In the genomic region with DNA sequence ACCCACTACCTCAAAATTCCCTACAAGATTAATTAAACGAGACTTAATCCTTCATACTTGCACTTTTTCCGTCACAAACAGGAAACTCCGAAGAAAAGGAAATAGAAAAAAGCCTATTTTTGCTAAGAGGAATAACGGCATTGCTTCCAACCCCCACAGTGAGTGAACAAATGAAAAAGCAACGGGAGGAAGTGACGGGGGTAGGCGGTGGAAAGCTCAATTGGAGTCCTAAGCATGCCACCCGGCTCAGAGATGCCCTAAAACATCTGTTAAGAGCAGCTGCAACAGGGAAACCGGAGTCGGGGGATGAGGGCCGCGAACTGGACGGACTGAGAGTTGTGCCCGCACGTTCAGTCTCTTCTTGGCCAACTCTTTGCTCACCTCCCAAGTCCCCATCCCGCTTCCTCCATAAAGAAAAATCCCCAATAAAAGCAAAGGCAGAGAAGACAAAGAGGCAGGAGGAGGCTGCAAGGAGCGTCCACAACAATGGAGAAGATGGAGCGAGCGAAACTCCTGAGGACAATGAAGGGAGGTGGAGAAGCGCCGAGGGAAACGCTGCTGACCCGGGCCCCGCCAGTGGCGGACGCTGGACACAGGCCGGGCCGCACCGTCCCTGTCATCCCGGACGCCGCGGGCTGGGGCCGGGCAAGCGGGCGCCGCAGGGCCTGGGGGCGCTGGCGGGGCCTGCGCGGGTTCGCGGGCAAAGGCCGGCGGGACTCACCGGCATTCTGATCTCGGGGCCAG, we compare ENCODE assay signal across 8 cellular contexts. TPM values are rescaled to one million over a fixed set of nuclear protein-coding genes. Genes with fewer than 3 reads are reported as not detected.
DNase-seq lines count a peak whose midpoint lies in the region; ATAC-seq and TF ChIP-seq lines count a peak whose summit lies in the region.

No MANE protein-coding gene starts in this region.

- CTCF ChIA-PET in CD8-positive, alpha-beta T cell (lab: Charles Lee), result interaction anchor here (0.7 to 1.1 kb wide), 2 partner anchors 291 to 498 kb away, joined by 3 read pairs; a partner anchor contains a TSS

- TF ChIP-seq CTCF in CD8-positive, alpha-beta T cell (IDR thresholded peaks at IDR 0.05), result no peak
- no peak for TF ChIP-seq CTCF in heart left ventricle (IDR thresholded peaks at IDR 0.05)
- no peak for TF ChIP-seq CTCF in prostate gland (IDR thresholded peaks at IDR 0.05)
- no peak for TF ChIP-seq CTCF in upper lobe of right lung (IDR thresholded peaks at IDR 0.05)

- ATAC-seq in CD8-positive, alpha-beta T cell, result peak; percentile 43
- peak; percentile 28 for ATAC-seq in GM19328 (IDR thresholded peaks at IDR 0.05; ENCODE audit: unreplicated experiment)
- ATAC-seq in HG03521 (IDR thresholded peaks at IDR 0.05; ENCODE audit: unreplicated experiment), result peak; percentile 22
- peak; percentile 50 for ATAC-seq in activated naive CD8-positive, alpha-beta T cell treated with anti-CD3 and anti-CD28 coated beads, Interleukin-2, amount 50 U/mL, for 24 hours
- ATAC-seq in heart left ventricle, result peak in 3 of 4 donors; percentile 26 to 64 (median 55)
- ATAC-seq in upper lobe of right lung, result peak; percentile 49

- peak overlapping the region; percentile 82 for H3K27ac ChIP-seq in CD8-positive, alpha-beta T cell (ENCODE audit: low read depth, low read length)
- H3K27ac ChIP-seq in SK-N-MC (peak overlapping the region; percentile 96), heart left ventricle (peak overlapping the region; percentile 30 to 95 (median 90)), prostate gland (peak overlapping the region; percentile 87 to 90), upper lobe of right lung (peak overlapping the region; percentile 93)

- peaks cover 16% of the 10 kb centered on the region for H3K4me1 ChIP-seq in CD8-positive, alpha-beta T cell (ENCODE audit: insufficient read depth, low read length)
- H3K4me1 ChIP-seq in heart left ventricle (peaks cover 0 to 39% (median 26%) of the 10 kb centered on the region in 12 donors), prostate gland (replicated peaks) (peaks cover 5% of the 10 kb centered on the region), upper lobe of right lung (peaks cover 32% of the 10 kb centered on the region)

- H3K9me3 Mint-ChIP-seq in CD8-positive, alpha-beta T cell, result no peaks in the 10 kb centered on the region
- H3K9me3 Mint-ChIP-seq in activated naive CD8-positive, alpha-beta T cell treated with anti-CD3 and anti-CD28 coated beads, Interleukin-2, amount 50 U/mL, for 24 hours, result no peaks in the 10 kb centered on the region

- peak; percentile 22 to 72 (median 51) for DNase-seq in CD8-positive, alpha-beta T cell
- DNase-seq in SK-N-MC (ENCODE audit: low read depth, low spot score) (no peak), heart left ventricle (peak in 4 of 5 donors; percentile 49 to 61 (median 56)), prostate gland (ENCODE audit: low spot score) (peak; percentile 26), upper lobe of right lung (peak; percentile 69)
- peak; percentile 63 for DNase-seq in activated naive CD8-positive, alpha-beta T cell treated with anti-CD3 and anti-CD28 coated beads, Interleukin-2, amount 50 U/mL, for 24 hours

- WGBS in heart left ventricle, 4 donors, result 0 to 1% (median 1%) methylated on average over 45 to 47 of the region's 47 CpGs
- under 1% methylated on average over 47 of the region's 47 CpGs for WGBS in prostate gland

- H3K9ac ChIP-seq in SK-N-MC (ENCODE audit: insufficient read length), result peak overlapping the region; percentile 87

- peaks cover 41% of the 10 kb centered on the region for H3K4me1 Mint-ChIP-seq in CD8-positive, alpha-beta T cell (ENCODE audit: low read depth)
- peaks cover 40% of the 10 kb centered on the region for H3K4me1 Mint-ChIP-seq in activated naive CD8-positive, alpha-beta T cell treated with anti-CD3 and anti-CD28 coated beads, Interleukin-2, amount 50 U/mL, for 24 hours

- peaks cover 21% of the 10 kb centered on the region for H3K36me3 Mint-ChIP-seq in CD8-positive, alpha-beta T cell
- H3K36me3 Mint-ChIP-seq in activated naive CD8-positive, alpha-beta T cell treated with anti-CD3 and anti-CD28 coated beads, Interleukin-2, amount 50 U/mL, for 24 hours (ENCODE audit: low read depth), result peaks cover 20% of the 10 kb centered on the region

- no peaks in the 10 kb centered on the region for H3K9me3 ChIP-seq in CD8-positive, alpha-beta T cell (ENCODE audit: low read length)
- no peaks in the 10 kb centered on the region for H3K9me3 ChIP-seq in SK-N-MC (ENCODE audit: low read depth, low read length)
- no peaks in the 10 kb centered on the region for H3K9me3 ChIP-seq in heart left ventricle
- no peaks in the 10 kb centered on the region for H3K9me3 ChIP-seq in prostate gland
- no peaks in the 10 kb centered on the region for H3K9me3 ChIP-seq in upper lobe of right lung

- H3K4me3 ChIP-seq in CD8-positive, alpha-beta T cell (ENCODE audit: low read depth, low read length), result peak overlapping the region; percentile 91
- H3K4me3 ChIP-seq in SK-N-MC (peak overlapping the region; percentile 80), heart left ventricle (peak overlapping the region; percentile 69 to 99 (median 84)), prostate gland (peak overlapping the region; percentile 81 to 96), upper lobe of right lung (peak overlapping the region; percentile 81)

- H3K27ac Mint-ChIP-seq in CD8-positive, alpha-beta T cell, result peak overlapping the region; percentile 92
- peak overlapping the region; percentile 99 for H3K27ac Mint-ChIP-seq in activated naive CD8-positive, alpha-beta T cell treated with anti-CD3 and anti-CD28 coated beads, Interleukin-2, amount 50 U/mL, for 24 hours

- intact Hi-C loops in CD8-positive, alpha-beta T cell (cut with DNase I, micrococcal nuclease), result loop anchor here (2.0 to 10.0 kb wide), 9 partner anchors 50 to 1633 kb away; a partner anchor contains a TSS
- intact Hi-C loops in heart left ventricle (cut with DNase I), result loop anchor here in 2 of 10 donors (5.0 to 10.0 kb wide), 2 partner anchors 117 to 305 kb away; a partner anchor contains a TSS
- intact Hi-C loops in prostate gland (cut with DNase I), result no loop called here
- intact Hi-C loops in upper lobe of right lung (cut with DNase I), result no loop called here

- no peak for TF ChIP-seq POLR2A in heart left ventricle (IDR thresholded peaks at IDR 0.05)
- no peak for TF ChIP-seq POLR2A in prostate gland (IDR thresholded peaks at IDR 0.05)

- no peaks in the 10 kb centered on the region for H3K36me3 ChIP-seq in CD8-positive, alpha-beta T cell (ENCODE audit: insufficient read depth, low read length)
- H3K36me3 ChIP-seq in SK-N-MC (ENCODE audit: insufficient read depth, low read length) (peaks cover 15% of the 10 kb centered on the region), heart left ventricle (peaks cover 0 to 8% (median 0%) of the 10 kb centered on the region in 9 donors), prostate gland (no peaks in the 10 kb centered on the region), upper lobe of right lung (no peaks in the 10 kb centered on the region)

- POLR2A ChIA-PET in CD8-positive, alpha-beta T cell (lab: Charles Lee), result interaction anchor here (1.3 to 2.0 kb wide), 3 partner anchors 23 to 304 kb away, joined by 4 to 5 read pairs (median 4); a partner anchor contains a TSS

- H3K27me3 Mint-ChIP-seq in CD8-positive, alpha-beta T cell (ENCODE audit: low read depth), result no peaks in the 10 kb centered on the region
- no peaks in the 10 kb centered on the region for H3K27me3 Mint-ChIP-seq in activated naive CD8-positive, alpha-beta T cell treated with anti-CD3 and anti-CD28 coated beads, Interleukin-2, amount 50 U/mL, for 24 hours

- peak overlapping the region; percentile 98 for H3K4me3 Mint-ChIP-seq in CD8-positive, alpha-beta T cell
- H3K4me3 Mint-ChIP-seq in activated naive CD8-positive, alpha-beta T cell treated with anti-CD3 and anti-CD28 coated beads, Interleukin-2, amount 50 U/mL, for 24 hours, result peak overlapping the region; percentile 99

- H3K27me3 ChIP-seq in CD8-positive, alpha-beta T cell (ENCODE audit: insufficient read depth, low read length), result no peaks in the 10 kb centered on the region
- H3K27me3 ChIP-seq in heart left ventricle (no peaks in the 10 kb centered on the region), prostate gland (replicated peaks; ENCODE audit: insufficient read depth) (no peaks in the 10 kb centered on the region), upper lobe of right lung (no peaks in the 10 kb centered on the region)

RNA-seq across cellular contexts. Expression of a gene that starts 0.7 kb away (rescaled TPM):
- 10 to 100 TPM; 77.8 to 88.2 TPM for total RNA-seq in CD8-positive, alpha-beta T cell
- total RNA-seq in heart left ventricle (10 to 100 TPM; 15.3 to 64.9 (median 56.0) TPM), prostate gland (10 to 100 TPM; 28.6 to 35.2 TPM), upper lobe of right lung (118 TPM)
- 10 to 100 TPM; 20.5 to 25.0 TPM for polyA plus RNA-seq in heart left ventricle

Comparison
In these comparisons a context has a peak if more than half of its experiments do, and no peak if none do; other contexts are left out.
1. intact Hi-C loops: an anchor here in CD8-positive, alpha-beta T cell (2.0 to 10.0 kb wide); none called in prostate gland and upper lobe of right lung.